Comparison of ENCODE assay signal across 24 cellular contexts in the genomic region with DNA sequence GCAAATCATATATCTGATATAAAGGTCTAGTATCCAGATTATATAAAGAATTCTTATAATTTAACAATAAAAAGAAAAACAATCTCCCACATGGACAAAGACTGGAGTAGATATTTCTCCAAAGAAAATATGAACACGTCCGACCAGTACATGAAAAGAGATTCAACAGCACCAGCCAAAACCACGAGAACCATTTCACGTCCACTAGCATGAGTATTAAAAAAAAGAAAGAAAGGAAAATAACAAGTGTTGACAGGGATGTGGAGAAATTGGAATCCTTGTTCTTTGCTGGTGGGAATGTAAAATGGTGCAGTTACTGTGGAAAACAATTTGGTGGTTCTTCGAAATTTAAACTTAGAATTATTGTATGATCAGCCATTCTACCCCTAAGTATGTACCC.
"Had no signal": no experiment of that assay in that cellular context is flagged by ENCODE, and none has a peak within 500 bp of the region (broad histone marks: within the 10 kb centered on the region; RNA-seq: fewer than 3 reads in every experiment).

No MANE protein-coding gene starts in this region.

- H3K27ac Mint-ChIP-seq: activated CD4-positive, alpha-beta memory T cell treated with anti-CD3 and anti-CD28 coated beads for 36 hours; activated CD4-positive, alpha-beta T cell treated with anti-CD3 and anti-CD28 coated beads, Interleukin-2, amount 10 ng/mL, durations not matched to agents 7 days and 5 days; activated naive CD4-positive, alpha-beta T cell treated with anti-CD3 and anti-CD28 coated beads, Interleukin-2, amount 10 ng/mL, durations not matched to agents 7 days and 5 days; activated naive CD8-positive, alpha-beta T cell treated with anti-CD3 and anti-CD28 coated beads, Interleukin-2, amount 10 ng/mL, durations not matched to agents 7 days and 5 days; activated T-cell treated with anti-CD3 and anti-CD28 coated beads, Interleukin-2, amount 50 U/mL, for 72 hours; activated T-helper 2 cell treated with anti-CD3 and anti-CD28 coated beads, Interferon-gamma antibody, Interleukin-2, Interleukin-4, amounts not matched to agents 10 μg/mL and 5 μg/mL and 100 μg/mL, durations not matched to agents 14 hours and 24 hours and 36 hours; IgD-negative memory B cell had no signal

- H3K36me3 ChIP-seq: brain microvascular endothelial cell, cardiac muscle cell, SJCRH30 had no signal

- H3K36me3 Mint-ChIP-seq: activated CD4-positive, alpha-beta memory T cell treated with anti-CD3 and anti-CD28 coated beads for 36 hours had no signal

- DNase-seq: activated CD4-positive, alpha-beta memory T cell treated with anti-CD3 and anti-CD28 coated beads for 36 hours; activated CD4-positive, alpha-beta T cell treated with anti-CD3 and anti-CD28 coated beads, Interleukin-2, amount 10 ng/mL, durations not matched to agents 7 days and 5 days; activated CD4-positive, CD25-positive, alpha-beta regulatory T cell; activated CD8-positive, alpha-beta memory T cell treated with anti-CD3 and anti-CD28 coated beads for 24 hours; activated gamma-delta T cell treated with Interleukin-2 at 50 U/mL for 16 hours; activated naive CD4-positive, alpha-beta T cell treated with anti-CD3 and anti-CD28 coated beads, Interleukin-2, amount 10 ng/mL, durations not matched to agents 7 days and 5 days; activated naive CD8-positive, alpha-beta T cell treated with anti-CD3 and anti-CD28 coated beads, Interleukin-2, amount 10 ng/mL, durations not matched to agents 7 days and 5 days; activated T-cell treated with anti-CD3 and anti-CD28 coated beads, Interleukin-2, amount 50 U/mL, for 72 hours; aorta; NCI-H1105 treated with DMSO at 0.1 percent for 48 hours; NCI-H1436 treated with DMSO at 0.1 percent for 48 hours; NCI-H187; NCI-H2081; NCI-H510A treated with DMSO at 0.1 percent for 48 hours; NCI-H69; Right ventricle myocardium superior; RPMI8226; SJCRH30; SK-N-SH had no signal

- H3K9me3 Mint-ChIP-seq: activated CD4-positive, alpha-beta memory T cell treated with anti-CD3 and anti-CD28 coated beads for 36 hours; activated T-cell treated with anti-CD3 and anti-CD28 coated beads, Interleukin-2, amount 50 U/mL, for 72 hours; activated T-helper 2 cell treated with anti-CD3 and anti-CD28 coated beads, Interferon-gamma antibody, Interleukin-2, Interleukin-4, amounts not matched to agents 10 μg/mL and 5 μg/mL and 100 μg/mL, durations not matched to agents 14 hours and 24 hours and 36 hours; IgD-negative memory B cell had no signal

- H3K9me3 ChIP-seq: SJCRH30, SK-N-SH had no signal

- H3K27ac ChIP-seq: brain microvascular endothelial cell, cardiac muscle cell, SJCRH30, VCaP had no signal

- H3K27me3 ChIP-seq: brain microvascular endothelial cell, cardiac muscle cell, SJCRH30 had no signal

- H3K27me3 Mint-ChIP-seq: activated naive CD8-positive, alpha-beta T cell treated with anti-CD3 and anti-CD28 coated beads, Interleukin-2, amount 10 ng/mL, durations not matched to agents 7 days and 5 days; IgD-negative memory B cell had no signal

- H3K4me3 Mint-ChIP-seq: activated CD4-positive, alpha-beta memory T cell treated with anti-CD3 and anti-CD28 coated beads for 36 hours; activated CD4-positive, alpha-beta T cell treated with anti-CD3 and anti-CD28 coated beads, Interleukin-2, amount 10 ng/mL, durations not matched to agents 7 days and 5 days; activated naive CD4-positive, alpha-beta T cell treated with anti-CD3 and anti-CD28 coated beads, Interleukin-2, amount 10 ng/mL, durations not matched to agents 7 days and 5 days; activated naive CD8-positive, alpha-beta T cell treated with anti-CD3 and anti-CD28 coated beads, Interleukin-2, amount 10 ng/mL, durations not matched to agents 7 days and 5 days; activated T-cell treated with anti-CD3 and anti-CD28 coated beads, Interleukin-2, amount 50 U/mL, for 72 hours had no signal

- H3K4me1 ChIP-seq: SJCRH30 had no signal

- H3K4me3 ChIP-seq: cardiac muscle cell, SJCRH30 had no signal
